In genomic region chr10:22436526-22436892, GRCh38 we compare ENCODE assay signal across 8 cellular contexts.
DNase-seq lines count a peak whose midpoint lies in the region; ATAC-seq lines count a peak whose summit lies in the region.

No MANE protein-coding gene starts in this region.

- peaks cover 5 to 28% (median 23%) of the 10 kb centered on the region in 5 donors for H3K4me1 ChIP-seq in subcutaneous abdominal adipose tissue (ENCODE audit: control insufficient read depth in 5 of 5, insufficient read depth in 5 of 5, low read length in 5 of 5)

- H3K4me1 Mint-ChIP-seq in activated naive CD8-positive, alpha-beta T cell treated with anti-CD3 and anti-CD28 coated beads, Interleukin-2, amount 10 ng/mL, durations not matched to agents 7 days and 5 days, result peaks cover 28% of the 10 kb centered on the region
- peaks cover 39 to 54% of the 10 kb centered on the region in 2 donors for H3K4me1 Mint-ChIP-seq in immature natural killer cell

- POLR2A ChIA-PET in activated naive CD8-positive, alpha-beta T cell treated with anti-CD3 and anti-CD28 coated beads, Interleukin-2, amount 10 ng/mL, durations not matched to agents 7 days and 5 days (lab: Charles Lee), result interaction anchor here (0.6 to 3.2 kb wide), 28 partner anchors 11 to 440 kb away, joined by 3 to 19 read pairs (median 4); partner anchors contain the start of genes BMI1, COMMD3, DNAJC1 and SPAG6

- no peaks in the 10 kb centered on the region for H3K27me3 ChIP-seq in subcutaneous abdominal adipose tissue (ENCODE audit: control insufficient read depth in 5 of 5, insufficient read depth in 4 of 5, low read length in 5 of 5)

- H3K4me3 Mint-ChIP-seq in activated naive CD8-positive, alpha-beta T cell treated with anti-CD3 and anti-CD28 coated beads, Interleukin-2, amount 10 ng/mL, durations not matched to agents 7 days and 5 days, result peak overlapping the region; percentile 95
- H3K4me3 Mint-ChIP-seq in immature natural killer cell, result peak overlapping the region; percentile 92 to 97 (median 96)

- ATAC-seq in HG03354 (IDR thresholded peaks at IDR 0.05; ENCODE audit: poor library complexity, severe bottlenecking, unreplicated experiment), result peak; percentile 44
- ATAC-seq in activated naive CD8-positive, alpha-beta T cell treated with anti-CD3 and anti-CD28 coated beads, Interleukin-2, amount 10 ng/mL, durations not matched to agents 7 days and 5 days (ENCODE audit: low read depth), result peak; percentile 52
- ATAC-seq in HG03520 (IDR thresholded peaks at IDR 0.05; ENCODE audit: unreplicated experiment), result no peak

- peak; percentile 16 for DNase-seq in stimulated activated CD4-positive, alpha-beta T cell treated with anti-CD3 and anti-CD28 coated beads, Interleukin-2, amount 100 ng/mL, for 4 hours (ENCODE audit: low read depth)
- DNase-seq in stimulated activated CD4-positive, alpha-beta T cell treated with anti-CD3 and anti-CD28 coated beads, Interleukin-4, amount 100 ng/mL, for 24 hours, result no peak
- no peak for DNase-seq in activated naive CD8-positive, alpha-beta T cell treated with anti-CD3 and anti-CD28 coated beads, Interleukin-2, amount 10 ng/mL, durations not matched to agents 7 days and 5 days
- no peak for DNase-seq in immature natural killer cell
- DNase-seq in NCI-H774 (lab: John Stamatoyannopoulos, UW), result no peak

- peaks cover 3% of the 10 kb centered on the region for H3K36me3 Mint-ChIP-seq in activated naive CD8-positive, alpha-beta T cell treated with anti-CD3 and anti-CD28 coated beads, Interleukin-2, amount 10 ng/mL, durations not matched to agents 7 days and 5 days
- peaks cover 0 to 4% (median 0%) of the 10 kb centered on the region in 3 donors for H3K36me3 Mint-ChIP-seq in immature natural killer cell

- H3K9ac ChIP-seq in subcutaneous abdominal adipose tissue (ENCODE audit: low read length in 5 of 5), result peak overlapping the region in 4 of 5 donors; percentile 72 to 96 (median 92)

- peak overlapping the region; percentile 94 for H3K27ac ChIP-seq in subcutaneous abdominal adipose tissue (ENCODE audit: low read depth, low read length)

- no peaks in the 10 kb centered on the region for H3K9me3 ChIP-seq in subcutaneous abdominal adipose tissue (ENCODE audit: control insufficient read depth in 5 of 5, low read length in 5 of 5)

- peak overlapping the region; percentile 97 for H3K27ac Mint-ChIP-seq in activated naive CD8-positive, alpha-beta T cell treated with anti-CD3 and anti-CD28 coated beads, Interleukin-2, amount 10 ng/mL, durations not matched to agents 7 days and 5 days
- H3K27ac Mint-ChIP-seq in immature natural killer cell, result peak overlapping the region; percentile 84 to 98 (median 98)

- peak overlapping the region; percentile 48 to 88 (median 82) for H3K4me3 ChIP-seq in subcutaneous abdominal adipose tissue (ENCODE audit: low read depth in 1 of 5, low read length in 5 of 5)

- no peaks in the 10 kb centered on the region for H3K36me3 ChIP-seq in subcutaneous abdominal adipose tissue (ENCODE audit: control insufficient read depth in 5 of 5, insufficient read depth in 5 of 5, low read length in 5 of 5)

- peaks cover 23% of the 10 kb centered on the region for H3K27me3 Mint-ChIP-seq in activated naive CD8-positive, alpha-beta T cell treated with anti-CD3 and anti-CD28 coated beads, Interleukin-2, amount 10 ng/mL, durations not matched to agents 7 days and 5 days
- H3K27me3 Mint-ChIP-seq in immature natural killer cell (ENCODE audit: low read depth in 3 of 3), result peaks cover 12 to 18% (median 13%) of the 10 kb centered on the region in 3 donors

- H3K9me3 Mint-ChIP-seq in activated naive CD8-positive, alpha-beta T cell treated with anti-CD3 and anti-CD28 coated beads, Interleukin-2, amount 10 ng/mL, durations not matched to agents 7 days and 5 days, result no peaks in the 10 kb centered on the region
- H3K9me3 Mint-ChIP-seq in immature natural killer cell, result no peaks in the 10 kb centered on the region
